Comparison of ENCODE assay signal across 14 cellular contexts in genomic region chr4:110808371-110808878, GRCh38.
DNase-seq lines count a peak whose midpoint lies in the region; ATAC-seq and TF ChIP-seq lines count a peak whose summit lies in the region.
"Had no signal": no experiment of that assay in that cellular context is flagged by ENCODE, and none has a peak within 500 bp of the region (broad histone marks: within the 10 kb centered on the region; RNA-seq: fewer than 3 reads in every experiment).

No MANE protein-coding gene starts in this region.

- H3K27me3 ChIP-seq in CD8-positive, alpha-beta T cell (ENCODE audit: insufficient read depth, low read length), result no peaks in the 10 kb centered on the region

- CTCF ChIA-PET in CD8-positive, alpha-beta T cell (lab: Charles Lee), result no interaction called here

- H3K9me3 ChIP-seq in CD8-positive, alpha-beta T cell (ENCODE audit: low read length), result no peaks in the 10 kb centered on the region

- H3K4me1 Mint-ChIP-seq in CD8-positive, alpha-beta T cell (ENCODE audit: low read depth), result no peaks in the 10 kb centered on the region
- H3K4me1 Mint-ChIP-seq: nephron progenitor cell had no signal

- no peaks in the 10 kb centered on the region for H3K4me1 ChIP-seq in CD8-positive, alpha-beta T cell (ENCODE audit: insufficient read depth, low read length)

- no peaks in the 10 kb centered on the region for H3K36me3 ChIP-seq in CD8-positive, alpha-beta T cell (ENCODE audit: insufficient read depth, low read length)

- no peaks in the 10 kb centered on the region for H3K27me3 Mint-ChIP-seq in CD8-positive, alpha-beta T cell (ENCODE audit: low read depth)

- no peak overlapping the region for H3K27ac Mint-ChIP-seq in CD8-positive, alpha-beta T cell
- H3K27ac Mint-ChIP-seq: nephron progenitor cell had no signal

- intact Hi-C loops in CD8-positive, alpha-beta T cell (cut with DNase I, micrococcal nuclease), result no loop called here
- intact Hi-C loops in head of caudate nucleus (cut with DNase I), result no loop called here

- peak; percentile 32 for DNase-seq in EH (ENCODE audit: low read depth)
- peak; percentile 25 to 50 for DNase-seq in cardiac fibroblast (ENCODE audit: low read depth in 2 of 2)
- no peak for DNase-seq in islet precursor cell
- DNase-seq in CD8-positive, alpha-beta T cell, result no peak
- no peak for DNase-seq in NCI-H128 (lab: John Stamatoyannopoulos, UW; ENCODE audit: unreplicated experiment)
- DNase-seq in head of caudate nucleus, result no peak
- DNase-seq: activated CD4-positive, CD25-positive, alpha-beta regulatory T cell; dermis blood vessel endothelial cell; NCI-H187 treated with DMSO at 0.1 percent for 48 hours; nephron progenitor cell; SHP77 treated with DMSO at 0.1 percent for 48 hours; stimulated activated naive CD4-positive, alpha-beta T cell treated with Interleukin-2 at 50 U/mL for 16 hours had no signal

- no peak overlapping the region for H3K4me3 ChIP-seq in cardiac fibroblast (replicated peaks in 1 of 2; ENCODE audit: low read depth in 2 of 2, low read length in 2 of 2)
- no peak overlapping the region for H3K4me3 ChIP-seq in CD8-positive, alpha-beta T cell (ENCODE audit: low read depth, low read length)

- H3K27ac ChIP-seq in CD8-positive, alpha-beta T cell (ENCODE audit: low read depth, low read length), result no peak overlapping the region

- ATAC-seq in GM21717 (IDR thresholded peaks at IDR 0.05; ENCODE audit: unreplicated experiment) (peak; percentile 73), HG03457 (IDR thresholded peaks at IDR 0.05; ENCODE audit: unreplicated experiment) (peak; percentile 98)
- ATAC-seq in CD8-positive, alpha-beta T cell, result no peak

- H3K36me3 Mint-ChIP-seq in CD8-positive, alpha-beta T cell, result no peaks in the 10 kb centered on the region

- POLR2A ChIA-PET in CD8-positive, alpha-beta T cell (lab: Charles Lee), result no interaction called here

- no peaks in the 10 kb centered on the region for H3K9me3 Mint-ChIP-seq in CD8-positive, alpha-beta T cell
- H3K9me3 Mint-ChIP-seq: nephron progenitor cell had no signal

- TF ChIP-seq CTCF in cardiac fibroblast (IDR thresholded peaks at IDR 0.05; ENCODE audit: low read depth, low read length), result no peak
- no peak for TF ChIP-seq CTCF in CD8-positive, alpha-beta T cell (IDR thresholded peaks at IDR 0.05)

- no peak overlapping the region for H3K4me3 Mint-ChIP-seq in CD8-positive, alpha-beta T cell
- H3K4me3 Mint-ChIP-seq: nephron progenitor cell had no signal

Comparison
In these comparisons a context has a peak if more than half of its experiments do, and no peak if none do; other contexts are left out.
1. DNase-seq: peak in EH (single experiment) and cardiac fibroblast (2 of 2); none in islet precursor cell (single experiment), CD8-positive, alpha-beta T cell (0 of 7), NCI-H128 (single experiment) and head of caudate nucleus (0 of 42).